12 cellular contexts compared by ENCODE assay signal in genomic region chr1:8477983-8478362, GRCh38.
DNase-seq lines count a peak whose midpoint lies in the region; ATAC-seq and TF ChIP-seq lines count a peak whose summit lies in the region.
"Had no signal": no experiment of that assay in that cellular context is flagged by ENCODE, and none has a peak within 500 bp of the region (broad histone marks: within the 10 kb centered on the region; RNA-seq: fewer than 3 reads in every experiment).

No MANE protein-coding gene starts in this region.

- H3K36me3 ChIP-seq in gastroesophageal sphincter, result no peaks in the 10 kb centered on the region

- no peak for DNase-seq in activated CD4-positive, alpha-beta T cell treated with anti-CD3 and anti-CD28 coated beads, Interleukin-2, amount 10 ng/mL, durations not matched to agents 24 days and 14 days
- DNase-seq in activated CD4-positive, alpha-beta T cell treated with anti-CD3 and anti-CD28 coated beads for 4 hours, result no peak
- DNase-seq in T-helper 17 cell (no peak), NCI-H226 (no peak), kidney tubule cell (ENCODE audit: low spot score) (no peak)
- DNase-seq: activated CD4-positive, alpha-beta T cell treated with anti-CD3 and anti-CD28 coated beads, Interleukin-2, amount 50 U/mL, for 4 hours; activated naive CD4-positive, alpha-beta T cell treated with anti-CD3 and anti-CD28 coated beads, Interleukin-2, amount 10 ng/mL, durations not matched to agents 7 days and 5 days; left cardiac atrium had no signal

- peak overlapping the region; percentile 16 to 71 (median 62) for H3K27ac ChIP-seq in gastroesophageal sphincter

- ATAC-seq in T-helper 17 cell (no peak), gastroesophageal sphincter (peak; percentile 63), HG03045 (IDR thresholded peaks at IDR 0.05; ENCODE audit: unreplicated experiment) (no peak)
- no peak for ATAC-seq in stimulated activated memory B cell treated with anti-CD40 and anti-IgM and Interleukin-4, amounts not matched to agents 10 μg/mL and 1 μg/mL and 100 μg/mL, for 72 hours

- peaks cover 43% of the 10 kb centered on the region for H3K4me1 Mint-ChIP-seq in activated CD4-positive, alpha-beta T cell treated with anti-CD3 and anti-CD28 coated beads, Interleukin-2, amount 10 ng/mL, durations not matched to agents 24 days and 14 days
- H3K4me1 Mint-ChIP-seq in T-helper 17 cell, result peaks cover 23% of the 10 kb centered on the region
- H3K4me1 Mint-ChIP-seq in stimulated activated memory B cell treated with anti-CD40 and anti-IgM and Interleukin-4, amounts not matched to agents 10 μg/mL and 1 μg/mL and 100 μg/mL, for 72 hours, result peaks cover 33% of the 10 kb centered on the region

- H3K36me3 Mint-ChIP-seq in activated CD4-positive, alpha-beta T cell treated with anti-CD3 and anti-CD28 coated beads, Interleukin-2, amount 10 ng/mL, durations not matched to agents 24 days and 14 days (ENCODE audit: low read depth), result peaks cover 6% of the 10 kb centered on the region
- peaks cover 2% of the 10 kb centered on the region for H3K36me3 Mint-ChIP-seq in T-helper 17 cell (ENCODE audit: low read depth)
- H3K36me3 Mint-ChIP-seq in stimulated activated memory B cell treated with anti-CD40 and anti-IgM and Interleukin-4, amounts not matched to agents 10 μg/mL and 1 μg/mL and 100 μg/mL, for 72 hours, result peaks cover 6% of the 10 kb centered on the region

- no peak overlapping the region for H3K4me3 Mint-ChIP-seq in activated CD4-positive, alpha-beta T cell treated with anti-CD3 and anti-CD28 coated beads, Interleukin-2, amount 10 ng/mL, durations not matched to agents 24 days and 14 days
- H3K4me3 Mint-ChIP-seq in T-helper 17 cell, result no peak overlapping the region
- H3K4me3 Mint-ChIP-seq in stimulated activated memory B cell treated with anti-CD40 and anti-IgM and Interleukin-4, amounts not matched to agents 10 μg/mL and 1 μg/mL and 100 μg/mL, for 72 hours, result no peak overlapping the region
- H3K4me3 Mint-ChIP-seq: activated naive CD4-positive, alpha-beta T cell treated with anti-CD3 and anti-CD28 coated beads, Interleukin-2, amount 10 ng/mL, durations not matched to agents 7 days and 5 days; dendritic cell treated with granulocyte-macrophage colony-stimulating factor and Interleukin-4, amounts not matched to agents 40 ng/mL and 50 ng/mL, for 4 days had no signal

- no peaks in the 10 kb centered on the region for H3K27me3 ChIP-seq in gastroesophageal sphincter

- 66 to 94% methylated on average over 2 of the region's 2 CpGs for WGBS in gastroesophageal sphincter (ENCODE audit: low coverage in 1 of 2), 2 donors

- H3K9me3 ChIP-seq in T-helper 17 cell (ENCODE audit: control insufficient read depth, low read length, poor library complexity, severe bottlenecking), result no peaks in the 10 kb centered on the region
- H3K9me3 ChIP-seq in gastroesophageal sphincter, result no peaks in the 10 kb centered on the region

- no peak overlapping the region for H3K4me3 ChIP-seq in gastroesophageal sphincter

- H3K4me1 ChIP-seq in gastroesophageal sphincter, result peaks cover 5 to 54% (median 6%) of the 10 kb centered on the region in 3 donors

- no peak for TF ChIP-seq CTCF in gastroesophageal sphincter (IDR thresholded peaks at IDR 0.05)

- intact Hi-C loops in activated CD4-positive, alpha-beta T cell treated with anti-CD3 and anti-CD28 coated beads, Interleukin-2, amount 10 ng/mL, durations not matched to agents 24 days and 14 days (cut with micrococcal nuclease), result loop anchor here (1.0 to 10.0 kb wide), 6 partner anchors 19 to 187 kb away; no protein-coding TSS in a partner anchor

- H3K27ac Mint-ChIP-seq in activated CD4-positive, alpha-beta T cell treated with anti-CD3 and anti-CD28 coated beads, Interleukin-2, amount 10 ng/mL, durations not matched to agents 24 days and 14 days, result peak overlapping the region; percentile 26
- H3K27ac Mint-ChIP-seq in T-helper 17 cell, result peak overlapping the region; percentile 21
- peak overlapping the region; percentile 56 for H3K27ac Mint-ChIP-seq in stimulated activated memory B cell treated with anti-CD40 and anti-IgM and Interleukin-4, amounts not matched to agents 10 μg/mL and 1 μg/mL and 100 μg/mL, for 72 hours
- H3K27ac Mint-ChIP-seq: dendritic cell treated with granulocyte-macrophage colony-stimulating factor and Interleukin-4, amounts not matched to agents 40 ng/mL and 50 ng/mL, for 4 days had no signal

- H3K9me3 Mint-ChIP-seq in activated CD4-positive, alpha-beta T cell treated with anti-CD3 and anti-CD28 coated beads, Interleukin-2, amount 10 ng/mL, durations not matched to agents 24 days and 14 days, result no peaks in the 10 kb centered on the region
- H3K9me3 Mint-ChIP-seq in stimulated activated memory B cell treated with anti-CD40 and anti-IgM and Interleukin-4, amounts not matched to agents 10 μg/mL and 1 μg/mL and 100 μg/mL, for 72 hours, result no peaks in the 10 kb centered on the region
- H3K9me3 Mint-ChIP-seq: activated naive CD4-positive, alpha-beta T cell treated with anti-CD3 and anti-CD28 coated beads, Interleukin-2, amount 10 ng/mL, durations not matched to agents 7 days and 5 days; dendritic cell treated with granulocyte-macrophage colony-stimulating factor and Interleukin-4, amounts not matched to agents 40 ng/mL and 50 ng/mL, for 4 days had no signal

- H3K27me3 Mint-ChIP-seq in activated CD4-positive, alpha-beta T cell treated with anti-CD3 and anti-CD28 coated beads, Interleukin-2, amount 10 ng/mL, durations not matched to agents 24 days and 14 days, result no peaks in the 10 kb centered on the region
- no peaks in the 10 kb centered on the region for H3K27me3 Mint-ChIP-seq in T-helper 17 cell
- H3K27me3 Mint-ChIP-seq in stimulated activated memory B cell treated with anti-CD40 and anti-IgM and Interleukin-4, amounts not matched to agents 10 μg/mL and 1 μg/mL and 100 μg/mL, for 72 hours, result no peaks in the 10 kb centered on the region
- H3K27me3 Mint-ChIP-seq: activated naive CD4-positive, alpha-beta T cell treated with anti-CD3 and anti-CD28 coated beads, Interleukin-2, amount 10 ng/mL, durations not matched to agents 7 days and 5 days; dendritic cell treated with granulocyte-macrophage colony-stimulating factor and Interleukin-4, amounts not matched to agents 40 ng/mL and 50 ng/mL, for 4 days had no signal

- no peak for TF ChIP-seq POLR2A in gastroesophageal sphincter (IDR thresholded peaks at IDR 0.05)

- no peak for TF ChIP-seq EP300 in gastroesophageal sphincter (IDR thresholded peaks at IDR 0.05)
